In genomic region chr12:26473291-26473690, GRCh38 we compare ENCODE assay signal across 8 cellular contexts.
A peak's percentile ranks its signal among the peaks of the same experiment; 100 is the strongest.
DNase-seq lines count a peak whose midpoint lies in the region; ATAC-seq lines count a peak whose summit lies in the region.

No MANE protein-coding gene starts in this region.

- peak; percentile 25 to 78 for ATAC-seq in activated CD4-positive, CD25-positive, alpha-beta regulatory T cell treated with anti-CD3 and anti-CD28 coated beads, Interleukin-2, amount 50 U/mL, for 24 hours
- ATAC-seq in HG03108 (IDR thresholded peaks at IDR 0.05; ENCODE audit: unreplicated experiment), result peak; percentile 89

- H3K9me3 Mint-ChIP-seq in T-helper 1 cell treated with Interleukin-12 subunit alpha and Interleukin-12 subunit beta and Interleukin-4 antibody, amounts not matched to agents 30 μg/mL and 1 μg/mL, for 36 hours, result peaks cover 3% of the 10 kb centered on the region

- peaks cover 27% of the 10 kb centered on the region for H3K4me1 Mint-ChIP-seq in T-helper 1 cell treated with Interleukin-12 subunit alpha and Interleukin-12 subunit beta and Interleukin-4 antibody, amounts not matched to agents 30 μg/mL and 1 μg/mL, for 36 hours (ENCODE audit: low read depth)

- no peak overlapping the region for H3K27ac Mint-ChIP-seq in T-helper 1 cell treated with Interleukin-12 subunit alpha and Interleukin-12 subunit beta and Interleukin-4 antibody, amounts not matched to agents 30 μg/mL and 1 μg/mL, for 36 hours

- no peak for DNase-seq in activated CD4-positive, CD25-positive, alpha-beta regulatory T cell treated with anti-CD3 and anti-CD28 coated beads, Interleukin-2, amount 50 U/mL, for 72 hours
- DNase-seq in stromal cell of bone marrow (ENCODE audit: low read depth) (peak; percentile 9), NCI-H2171 (lab: John Stamatoyannopoulos, UW) (no peak), NCI-H128 (lab: John Stamatoyannopoulos, UW; ENCODE audit: unreplicated experiment) (no peak), dedifferentiated amniotic fluid mesenchymal stem cell (ENCODE audit: extremely low spot score) (no peak)

- no peaks in the 10 kb centered on the region for H3K27me3 Mint-ChIP-seq in T-helper 1 cell treated with Interleukin-12 subunit alpha and Interleukin-12 subunit beta and Interleukin-4 antibody, amounts not matched to agents 30 μg/mL and 1 μg/mL, for 36 hours (ENCODE audit: low read depth)

- peak overlapping the region; percentile 2 for H3K4me3 Mint-ChIP-seq in T-helper 1 cell treated with Interleukin-12 subunit alpha and Interleukin-12 subunit beta and Interleukin-4 antibody, amounts not matched to agents 30 μg/mL and 1 μg/mL, for 36 hours

- peaks cover 37% of the 10 kb centered on the region for H3K36me3 Mint-ChIP-seq in T-helper 1 cell treated with Interleukin-12 subunit alpha and Interleukin-12 subunit beta and Interleukin-4 antibody, amounts not matched to agents 30 μg/mL and 1 μg/mL, for 36 hours (ENCODE audit: low read depth)
